Comparison of ENCODE assay signal across 26 cellular contexts in the genomic region with DNA sequence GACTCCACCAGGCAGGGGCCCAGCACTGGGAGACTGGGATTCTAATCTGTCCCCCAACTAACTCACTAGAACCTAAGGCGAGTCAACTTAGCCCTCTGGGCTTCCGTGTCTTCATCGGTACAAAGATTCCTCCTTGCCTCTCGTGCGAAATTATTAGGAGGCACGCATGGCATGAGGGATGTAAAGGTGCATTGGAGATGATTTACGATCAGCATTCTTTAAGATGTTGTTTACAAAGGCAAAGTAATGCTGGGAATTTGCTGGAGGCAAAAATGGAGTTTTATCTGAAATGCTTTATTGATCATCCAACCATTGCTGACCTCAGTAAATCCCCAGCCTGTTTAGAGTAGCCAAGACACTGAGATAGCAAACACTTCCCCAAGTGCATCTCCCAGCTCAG.
"Had no signal": no experiment of that assay in that cellular context is flagged by ENCODE, and none has a peak within 500 bp of the region (broad histone marks: within the 10 kb centered on the region; RNA-seq: fewer than 3 reads in every experiment).

No MANE protein-coding gene starts in this region.

- H3K4me1 ChIP-seq: adrenal gland, esophagus squamous epithelium, gastroesophageal sphincter had no signal

- H3K36me3 ChIP-seq: adrenal gland, esophagus squamous epithelium, gastroesophageal sphincter had no signal

- DNase-seq: activated CD4-positive, alpha-beta T cell treated with anti-CD3 and anti-CD28 coated beads for 48 hours; activated CD4-positive, alpha-beta T cell treated with anti-CD3 and anti-CD28 coated beads, Interleukin-2, amount 50 U/mL, for 1 hour; activated CD4-positive, alpha-beta T cell treated with anti-CD3 and anti-CD28 coated beads, Interleukin-2, amount 50 U/mL, for 48 hours; activated CD8-positive, alpha-beta memory T cell treated with anti-CD3 and anti-CD28 coated beads for 24 hours; activated CD8-positive, alpha-beta T cell treated with anti-CD3 and anti-CD28 coated beads for 36 hours; activated effector memory CD4-positive, alpha-beta T cell treated with Interleukin-2 at 50 U/mL for 16 hours; activated gamma-delta T cell treated with Interleukin-2 at 50 U/mL for 16 hours; activated naive CD4-positive, alpha-beta T cell treated with anti-CD3 and anti-CD28 coated beads for 36 hours; activated naive CD8-positive, alpha-beta T cell treated with anti-CD3 and anti-CD28 coated beads for 36 hours; activated naive CD8-positive, alpha-beta T cell treated with anti-CD3 and anti-CD28 coated beads, Interleukin-2, amount 50 U/mL, for 24 hours; activated T-cell treated with anti-CD3 and anti-CD28 coated beads, Interleukin-2, amount 50 U/mL, for 4 hours; adrenal gland; amygdala; aorta; body of pancreas; caudate nucleus; effector CD8-positive, alpha-beta T cell; esophagus squamous epithelium; foreskin melanocyte; T-helper 2 cell had no signal

- H3K27me3 Mint-ChIP-seq: activated CD8-positive, alpha-beta T cell treated with anti-CD3 and anti-CD28 coated beads for 36 hours; activated naive CD8-positive, alpha-beta T cell treated with anti-CD3 and anti-CD28 coated beads for 36 hours; activated naive CD8-positive, alpha-beta T cell treated with anti-CD3 and anti-CD28 coated beads, Interleukin-2, amount 50 U/mL, for 24 hours had no signal

- H3K9me3 ChIP-seq: adrenal gland, body of pancreas, esophagus squamous epithelium had no signal

- H3K36me3 Mint-ChIP-seq: activated naive CD4-positive, alpha-beta T cell treated with anti-CD3 and anti-CD28 coated beads, Interleukin-2, amount 50 U/mL, for 24 hours; activated naive CD8-positive, alpha-beta T cell treated with anti-CD3 and anti-CD28 coated beads for 36 hours; WTC11 had no signal

- H3K27ac Mint-ChIP-seq: activated CD8-positive, alpha-beta T cell treated with anti-CD3 and anti-CD28 coated beads for 36 hours; activated naive CD4-positive, alpha-beta T cell treated with anti-CD3 and anti-CD28 coated beads for 36 hours; activated naive CD4-positive, alpha-beta T cell treated with anti-CD3 and anti-CD28 coated beads, Interleukin-2, amount 50 U/mL, for 24 hours; activated naive CD8-positive, alpha-beta T cell treated with anti-CD3 and anti-CD28 coated beads for 36 hours; activated naive CD8-positive, alpha-beta T cell treated with anti-CD3 and anti-CD28 coated beads, Interleukin-2, amount 50 U/mL, for 24 hours; activated T-helper 17 cell treated with anti-CD3 and anti-CD28 coated beads, Interleukin-2, amount 50 U/mL, for 72 hours; WTC11 had no signal

- H3K27ac ChIP-seq: adrenal gland, body of pancreas, epithelial cell of prostate, esophagus squamous epithelium, gastroesophageal sphincter, VCaP had no signal

- H3K27me3 ChIP-seq: adrenal gland, body of pancreas, esophagus squamous epithelium, gastroesophageal sphincter had no signal

- H3K9me3 Mint-ChIP-seq: activated CD8-positive, alpha-beta T cell treated with anti-CD3 and anti-CD28 coated beads for 36 hours; activated naive CD4-positive, alpha-beta T cell treated with anti-CD3 and anti-CD28 coated beads for 36 hours; activated naive CD8-positive, alpha-beta T cell treated with anti-CD3 and anti-CD28 coated beads for 36 hours; activated naive CD8-positive, alpha-beta T cell treated with anti-CD3 and anti-CD28 coated beads, Interleukin-2, amount 50 U/mL, for 24 hours; activated T-cell treated with anti-CD3 and anti-CD28 coated beads, Interleukin-2, amount 50 U/mL, for 4 hours; activated T-helper 17 cell treated with anti-CD3 and anti-CD28 coated beads, Interleukin-2, amount 50 U/mL, for 72 hours; WTC11 had no signal

- H3K4me3 Mint-ChIP-seq: activated CD8-positive, alpha-beta T cell treated with anti-CD3 and anti-CD28 coated beads for 36 hours; activated naive CD4-positive, alpha-beta T cell treated with anti-CD3 and anti-CD28 coated beads for 36 hours; activated naive CD4-positive, alpha-beta T cell treated with anti-CD3 and anti-CD28 coated beads, Interleukin-2, amount 50 U/mL, for 24 hours; activated naive CD8-positive, alpha-beta T cell treated with anti-CD3 and anti-CD28 coated beads for 36 hours; activated naive CD8-positive, alpha-beta T cell treated with anti-CD3 and anti-CD28 coated beads, Interleukin-2, amount 50 U/mL, for 24 hours; activated T-cell treated with anti-CD3 and anti-CD28 coated beads, Interleukin-2, amount 50 U/mL, for 4 hours; activated T-helper 17 cell treated with anti-CD3 and anti-CD28 coated beads, Interleukin-2, amount 50 U/mL, for 72 hours; WTC11 had no signal

- H3K4me3 ChIP-seq: adrenal gland, body of pancreas, esophagus squamous epithelium, gastroesophageal sphincter had no signal

- H3K4me1 Mint-ChIP-seq: activated naive CD4-positive, alpha-beta T cell treated with anti-CD3 and anti-CD28 coated beads, Interleukin-2, amount 50 U/mL, for 24 hours; activated naive CD8-positive, alpha-beta T cell treated with anti-CD3 and anti-CD28 coated beads for 36 hours; activated naive CD8-positive, alpha-beta T cell treated with anti-CD3 and anti-CD28 coated beads, Interleukin-2, amount 50 U/mL, for 24 hours; activated T-helper 17 cell treated with anti-CD3 and anti-CD28 coated beads, Interleukin-2, amount 50 U/mL, for 72 hours had no signal
